36 cellular contexts compared by ENCODE assay signal in the genomic region with DNA sequence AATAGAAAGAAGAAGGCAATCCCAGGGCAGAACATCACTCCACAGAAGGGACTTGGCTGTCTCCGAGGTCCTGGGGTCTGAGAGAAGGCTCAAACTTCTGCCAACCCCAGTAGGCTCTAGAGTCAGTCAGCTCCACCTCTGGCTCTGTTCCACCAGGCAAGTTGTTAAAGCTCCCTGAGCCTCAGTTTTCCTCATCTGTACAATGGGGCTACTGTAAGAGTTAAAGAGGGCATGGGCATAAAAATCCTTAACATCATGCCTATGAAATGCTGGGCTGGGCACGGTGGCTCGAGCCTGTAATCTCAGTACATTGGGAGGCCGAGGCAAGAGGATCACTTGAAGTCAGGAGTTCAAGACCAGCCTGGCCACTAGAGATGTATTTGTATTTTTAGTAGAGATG. TPM values are rescaled to one million over a fixed set of nuclear protein-coding genes. Genes with fewer than 3 reads are reported as not detected.
"Had no signal": no experiment of that assay in that cellular context is flagged by ENCODE, and none has a peak within 500 bp of the region (broad histone marks: within the 10 kb centered on the region; RNA-seq: fewer than 3 reads in every experiment).

No MANE protein-coding gene starts in this region.

- H3K27me3 ChIP-seq: brain microvascular endothelial cell had no signal

- DNase-seq: activated B cell treated with CpG ODN at 0.5 μM for 24 hours; activated CD4-positive, alpha-beta T cell treated with anti-CD3 and anti-CD28 coated beads for 4 hours; activated CD4-positive, alpha-beta T cell treated with anti-CD3 and anti-CD28 coated beads, Interleukin-2, amount 10 ng/mL, durations not matched to agents 24 days and 14 days; activated CD4-positive, alpha-beta T cell treated with anti-CD3 and anti-CD28 coated beads, Interleukin-2, amount 50 U/mL, for 1 hour; activated CD4-positive, alpha-beta T cell treated with anti-CD3 and anti-CD28 coated beads, Interleukin-2, amount 50 U/mL, for 4 hours; activated CD4-positive, CD25-positive, alpha-beta regulatory T cell treated with anti-CD3 and anti-CD28 coated beads, Interleukin-2, amount 50 U/mL, for 72 hours; activated CD8-positive, alpha-beta memory T cell treated with anti-CD3 and anti-CD28 coated beads, Interleukin-2, amount 50 U/mL, for 4 hours; activated CD8-positive, alpha-beta T cell treated with anti-CD3 and anti-CD28 coated beads for 36 hours; activated effector memory CD4-positive, alpha-beta T cell treated with anti-CD3 and anti-CD28 coated beads, Interleukin-2, amount 50 U/mL, for 16 hours; activated gamma-delta T cell treated with Interleukin-2 at 50 U/mL for 16 hours; activated naive CD4-positive, alpha-beta T cell; activated naive CD4-positive, alpha-beta T cell treated with anti-CD3 and anti-CD28 coated beads for 36 hours; activated naive CD4-positive, alpha-beta T cell treated with anti-CD3 and anti-CD28 coated beads, Interleukin-2, amount 50 U/mL, for 16 hours; activated naive CD8-positive, alpha-beta T cell treated with anti-CD3 and anti-CD28 coated beads for 36 hours; activated T-cell treated with anti-CD3 and anti-CD28 coated beads for 4 hours; activated T-cell treated with anti-CD3 and anti-CD28 coated beads, Interleukin-2, amount 50 U/mL, for 1 hour; activated T-cell treated with anti-CD3 and anti-CD28 coated beads, Interleukin-2, amount 50 U/mL, for 4 hours; activated T-cell treated with anti-CD3 and anti-CD28 coated beads, Interleukin-2, amount 50 U/mL, for 72 hours; adrenal gland; amniotic stem cell; aorta; body of pancreas; brain microvascular endothelial cell; central memory CD4-positive, alpha-beta T cell; T-helper 1 cell; T-helper 2 cell; T-helper 9 cell had no signal

- ATAC-seq: activated CD8-positive, alpha-beta T cell treated with anti-CD3 and anti-CD28 coated beads for 36 hours; activated naive CD4-positive, alpha-beta T cell treated with anti-CD3 and anti-CD28 coated beads, Interleukin-2, amount 50 U/mL, for 72 hours; activated T-cell treated with anti-CD3 and anti-CD28 coated beads, Interleukin-2, amount 50 U/mL, for 4 hours; activated T-cell treated with anti-CD3 and anti-CD28 coated beads, Interleukin-2, amount 50 U/mL, for 72 hours; activated T-helper 17 cell treated with anti-CD3 and anti-CD28 coated beads, Interleukin-2, amount 50 U/mL, for 72 hours; body of pancreas had no signal

- H3K9me3 ChIP-seq: adrenal gland, body of pancreas, breast epithelium had no signal

- H3K36me3 ChIP-seq: adrenal gland, brain microvascular endothelial cell, breast epithelium had no signal

- H3K4me3 ChIP-seq: adrenal gland, body of pancreas, breast epithelium had no signal

- H3K4me1 ChIP-seq: breast epithelium had no signal

- H3K27ac ChIP-seq: adrenal gland, body of pancreas, brain microvascular endothelial cell, breast epithelium, VCaP had no signal

- H3K4me3 Mint-ChIP-seq: activated B cell treated with CpG ODN at 0.5 μM for 24 hours; activated CD4-positive, alpha-beta T cell treated with anti-CD3 and anti-CD28 coated beads, Interleukin-2, amount 10 ng/mL, durations not matched to agents 24 days and 14 days; activated CD8-positive, alpha-beta T cell treated with anti-CD3 and anti-CD28 coated beads for 36 hours; activated naive CD4-positive, alpha-beta T cell treated with anti-CD3 and anti-CD28 coated beads for 36 hours; activated naive CD8-positive, alpha-beta T cell treated with anti-CD3 and anti-CD28 coated beads for 36 hours; activated T-cell treated with anti-CD3 and anti-CD28 coated beads, Interleukin-2, amount 50 U/mL, for 4 hours; activated T-cell treated with anti-CD3 and anti-CD28 coated beads, Interleukin-2, amount 50 U/mL, for 72 hours; activated T-helper 1 cell treated with anti-CD3 and anti-CD28 coated beads, Interleukin-12 subunit alpha, Interleukin-12 subunit beta, Interleukin-2, Interleukin-4 antibody, amounts not matched to agents 30 ng/mL and 10 ng/mL and 1 ng/mL, durations not matched to agents 14 hours and 24 hours and 36 hours; activated T-helper 17 cell treated with anti-CD3 and anti-CD28 coated beads, Interleukin-2, amount 50 U/mL, for 72 hours; T-helper 1 cell treated with Interleukin-12 subunit alpha and Interleukin-12 subunit beta and Interleukin-4 antibody, amounts not matched to agents 30 μg/mL and 1 μg/mL, for 36 hours; T-helper 2 cell treated with Interferon-gamma antibody and Interleukin-4, amounts not matched to agents 5 μg/mL and 100 μg/mL, for 36 hours had no signal

- H3K27ac Mint-ChIP-seq: activated B cell treated with CpG ODN at 0.5 μM for 24 hours; activated CD4-positive, alpha-beta T cell treated with anti-CD3 and anti-CD28 coated beads, Interleukin-2, amount 10 ng/mL, durations not matched to agents 24 days and 14 days; activated CD8-positive, alpha-beta T cell treated with anti-CD3 and anti-CD28 coated beads for 36 hours; activated naive CD4-positive, alpha-beta T cell treated with anti-CD3 and anti-CD28 coated beads for 36 hours; activated naive CD4-positive, alpha-beta T cell treated with anti-CD3 and anti-CD28 coated beads, Interleukin-2, amount 50 U/mL, for 72 hours; activated naive CD8-positive, alpha-beta T cell treated with anti-CD3 and anti-CD28 coated beads for 36 hours; activated T-cell treated with anti-CD3 and anti-CD28 coated beads, Interleukin-2, amount 50 U/mL, for 72 hours; activated T-helper 1 cell treated with anti-CD3 and anti-CD28 coated beads, Interleukin-12 subunit alpha, Interleukin-12 subunit beta, Interleukin-2, Interleukin-4 antibody, amounts not matched to agents 30 ng/mL and 10 ng/mL and 1 ng/mL, durations not matched to agents 14 hours and 24 hours and 36 hours; activated T-helper 17 cell treated with anti-CD3 and anti-CD28 coated beads, Interleukin-2, amount 50 U/mL, for 72 hours; T-helper 1 cell treated with Interleukin-12 subunit alpha and Interleukin-12 subunit beta and Interleukin-4 antibody, amounts not matched to agents 30 μg/mL and 1 μg/mL, for 36 hours; T-helper 2 cell treated with Interferon-gamma antibody and Interleukin-4, amounts not matched to agents 5 μg/mL and 100 μg/mL, for 36 hours had no signal

- H3K9me3 Mint-ChIP-seq: activated B cell treated with CpG ODN at 0.5 μM for 24 hours; activated CD4-positive, alpha-beta T cell treated with anti-CD3 and anti-CD28 coated beads, Interleukin-2, amount 10 ng/mL, durations not matched to agents 24 days and 14 days; activated CD8-positive, alpha-beta T cell treated with anti-CD3 and anti-CD28 coated beads for 36 hours; activated naive CD4-positive, alpha-beta T cell treated with anti-CD3 and anti-CD28 coated beads for 36 hours; activated naive CD4-positive, alpha-beta T cell treated with anti-CD3 and anti-CD28 coated beads, Interleukin-2, amount 50 U/mL, for 72 hours; activated naive CD8-positive, alpha-beta T cell treated with anti-CD3 and anti-CD28 coated beads for 36 hours; activated T-cell treated with anti-CD3 and anti-CD28 coated beads, Interleukin-2, amount 50 U/mL, for 4 hours; activated T-cell treated with anti-CD3 and anti-CD28 coated beads, Interleukin-2, amount 50 U/mL, for 72 hours; activated T-helper 1 cell treated with anti-CD3 and anti-CD28 coated beads, Interleukin-12 subunit alpha, Interleukin-12 subunit beta, Interleukin-2, Interleukin-4 antibody, amounts not matched to agents 30 ng/mL and 10 ng/mL and 1 ng/mL, durations not matched to agents 14 hours and 24 hours and 36 hours; activated T-helper 17 cell treated with anti-CD3 and anti-CD28 coated beads, Interleukin-2, amount 50 U/mL, for 72 hours; T-helper 1 cell treated with Interleukin-12 subunit alpha and Interleukin-12 subunit beta and Interleukin-4 antibody, amounts not matched to agents 30 μg/mL and 1 μg/mL, for 36 hours; T-helper 2 cell treated with Interferon-gamma antibody and Interleukin-4, amounts not matched to agents 5 μg/mL and 100 μg/mL, for 36 hours had no signal

- H3K36me3 Mint-ChIP-seq: activated naive CD8-positive, alpha-beta T cell treated with anti-CD3 and anti-CD28 coated beads for 36 hours had no signal

- FAIRE-seq: astrocyte, TTC549 had no signal

RNA-seq across cellular contexts. Expression of a gene that starts 5.1 kb away (rescaled TPM):
- total RNA-seq: activated CD8-positive, alpha-beta T cell treated with anti-CD3 and anti-CD28 coated beads for 36 hours; activated T-helper 1 cell treated with anti-CD3 and anti-CD28 coated beads, Interleukin-12 subunit alpha, Interleukin-12 subunit beta, Interleukin-2, Interleukin-4 antibody, amounts not matched to agents 30 ng/mL and 10 ng/mL and 1 ng/mL, durations not matched to agents 14 hours and 24 hours and 36 hours had no signal
